8 cellular contexts compared by ENCODE assay signal in genomic region chr17:76726766-76727718, GRCh38. TPM values are rescaled to one million over a fixed set of nuclear protein-coding genes. Genes with fewer than 3 reads are reported as not detected.
A peak's percentile ranks its signal among the peaks of the same experiment; 100 is the strongest.
DNase-seq lines count a peak whose midpoint lies in the region; ATAC-seq and TF ChIP-seq lines count a peak whose summit lies in the region.

Gene METTL23, plus strand, starts transcription at chr17:76726839. Its CDS starts 2,872 bp downstream, at chr17:76729711.

- DNase-seq in GDM1 (lab: John Stamatoyannopoulos, UW) (peak; percentile 42), KG1 (lab: John Stamatoyannopoulos, UW) (peak; percentile 78), T-helper 1 cell (peak; percentile 83 to 93 (median 91)), hepatic stellate cell (ENCODE audit: low spot score) (peak; percentile 76), sigmoid colon (peak; percentile 95), DMS153 (lab: John Stamatoyannopoulos, UW) (no peak)

- peak within 1 kb of the TSS; percentile 79 to 95 (median 86) for H3K4me3 ChIP-seq in sigmoid colon

- TF ChIP-seq EP300 in sigmoid colon (IDR thresholded peaks at IDR 0.05) = no peak

- peak within 1 kb of the TSS; percentile 96 for H3K27ac ChIP-seq in angular gyrus (ENCODE audit: low read depth, low read length)
- H3K27ac ChIP-seq in sigmoid colon = peak within 1 kb of the TSS; percentile 98 to 100 (median 100)

- peak; percentile 25 to 76 (median 58) for TF ChIP-seq CTCF in sigmoid colon (IDR thresholded peaks at IDR 0.05)

- no peak for TF ChIP-seq POLR2A in sigmoid colon (IDR thresholded peaks at IDR 0.05)

- H3K27me3 ChIP-seq in sigmoid colon = no peaks in the 10 kb centered on the region

- intact Hi-C loops in sigmoid colon (cut with DNase I) = loop anchor here (5.0 kb wide), 1 partner anchor 40 kb away; no protein-coding TSS in a partner anchor

- H3K4me1 ChIP-seq in sigmoid colon = peaks cover 0 to 75% (median 59%) of the 10 kb centered on the region in 4 donors

- WGBS in sigmoid colon, 2 donors = 1% methylated on average over 72 of the region's 72 CpGs

- H3K9me3 ChIP-seq in sigmoid colon = no peaks in the 10 kb centered on the region

- peak; percentile 52 for ATAC-seq in GM21723 (IDR thresholded peaks at IDR 0.05; ENCODE audit: unreplicated experiment)

- peaks cover 5 to 40% (median 27%) of the 10 kb centered on the region in 4 donors for H3K36me3 ChIP-seq in sigmoid colon

RNA-seq across cellular contexts. Expression of gene METTL23, which starts in this region (rescaled TPM):
- total RNA-seq in sigmoid colon = 10 to 100 TPM; 13.6 to 32.5 (median 20.8) TPM
- polyA plus RNA-seq in sigmoid colon = 10 to 100 TPM; 25.7 to 34.8 (median 33.6) TPM
